ENCODE assay signal across 14 cellular contexts in the genomic region with DNA sequence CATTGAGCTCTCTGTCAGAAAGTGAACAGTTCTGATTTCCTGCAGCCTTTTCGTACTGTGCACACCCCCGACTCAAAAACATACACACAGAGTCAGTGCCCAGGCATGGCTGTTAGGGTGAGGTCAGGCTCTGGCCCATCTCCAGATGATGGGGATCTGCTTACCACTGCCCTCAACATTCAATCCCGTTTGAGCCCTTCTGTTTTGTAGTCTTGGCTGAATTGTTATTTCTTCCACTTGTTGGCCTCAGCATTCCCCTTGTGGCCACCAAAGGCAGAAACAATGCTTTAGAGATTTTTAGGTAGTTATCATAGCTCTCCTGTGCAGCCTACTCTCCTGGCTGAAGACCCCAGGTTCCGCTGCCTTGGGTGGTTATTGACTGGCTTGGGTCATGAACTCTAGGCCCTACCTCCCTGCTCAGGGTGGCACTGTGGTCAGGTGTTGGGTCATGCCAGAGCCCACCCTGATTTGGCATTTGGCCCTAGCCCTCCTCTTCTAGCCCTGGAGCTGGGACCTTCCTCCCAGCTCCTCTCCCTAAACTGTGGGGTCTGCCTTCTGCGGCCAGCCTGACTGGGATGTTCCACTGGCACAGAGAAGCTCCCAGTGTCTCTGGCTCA. TPM values are rescaled to one million over a fixed set of nuclear protein-coding genes. Genes with fewer than 3 reads are reported as not detected.
A peak's percentile ranks its signal among the peaks of the same experiment; 100 is the strongest.
DNase-seq lines count a peak whose midpoint lies in the region; ATAC-seq and TF ChIP-seq lines count a peak whose summit lies in the region.
"Had no signal": no experiment of that assay in that cellular context is flagged by ENCODE, and none has a peak within 500 bp of the region (broad histone marks: within the 10 kb centered on the region; RNA-seq: fewer than 3 reads in every experiment).

No MANE protein-coding gene starts in this region.

- H3K36me3 ChIP-seq in cardiac muscle cell, result no peaks in the 10 kb centered on the region
- H3K36me3 ChIP-seq in mammary epithelial cell (ENCODE audit: insufficient read depth, low read length), result no peaks in the 10 kb centered on the region
- no peaks in the 10 kb centered on the region for H3K36me3 ChIP-seq in hepatocyte (replicated peaks; ENCODE audit: insufficient read depth, low read depth)
- H3K36me3 ChIP-seq in upper lobe of right lung, result peaks cover 28% of the 10 kb centered on the region

- CTCF ChIA-PET in mammary epithelial cell (lab: Charles Lee; ENCODE audit: low non-redundant PET), result no interaction called here

- H3K9me3 ChIP-seq in cardiac muscle cell (ENCODE audit: low read depth) (no peaks in the 10 kb centered on the region), mammary epithelial cell (replicated peaks; ENCODE audit: insufficient read depth, low read length) (no peaks in the 10 kb centered on the region), hepatocyte (ENCODE audit: low read depth) (no peaks in the 10 kb centered on the region), upper lobe of right lung (no peaks in the 10 kb centered on the region)

- H3K27me3 ChIP-seq in cardiac muscle cell (no peaks in the 10 kb centered on the region), mammary epithelial cell (ENCODE audit: insufficient read depth, low read length) (no peaks in the 10 kb centered on the region), hepatocyte (no peaks in the 10 kb centered on the region), upper lobe of right lung (no peaks in the 10 kb centered on the region)

- H3K79me2 ChIP-seq in mammary epithelial cell (ENCODE audit: insufficient read depth, low read length) (no peaks in the 10 kb centered on the region), hepatocyte (no peaks in the 10 kb centered on the region)

- TF ChIP-seq CTCF in cardiac muscle cell (IDR thresholded peaks at IDR 0.05; ENCODE audit: low read depth, low read length) (peak; percentile 46), mammary epithelial cell (conservative IDR thresholded peaks at IDR 0.05 in 1 of 2, IDR thresholded peaks at IDR 0.05 in 1 of 2; ENCODE audit: extremely low read depth in 1 of 2, insufficient read depth in 1 of 2, low read depth in 1 of 2, low read length in 2 of 2) (peak; percentile 7 to 36), hepatocyte (IDR thresholded peaks at IDR 0.05; ENCODE audit: poor library complexity) (peak; percentile 7), upper lobe of right lung (IDR thresholded peaks at IDR 0.05) (no peak)

- H3K4me2 ChIP-seq in mammary epithelial cell (ENCODE audit: insufficient read depth, low read depth, low read length), result no peak overlapping the region
- no peak overlapping the region for H3K4me2 ChIP-seq in hepatocyte

- H3K27ac Mint-ChIP-seq in activated naive CD8-positive, alpha-beta T cell treated with anti-CD3 and anti-CD28 coated beads, Interleukin-2, amount 50 U/mL, for 24 hours, result no peak overlapping the region
- H3K27ac Mint-ChIP-seq: activated CD4-positive, alpha-beta T cell treated with anti-CD3 and anti-CD28 coated beads, Interleukin-2, amount 10 ng/mL, durations not matched to agents 7 days and 5 days had no signal

- H3K9me2 ChIP-seq in hepatocyte (replicated peaks; ENCODE audit: insufficient read depth), result no peaks in the 10 kb centered on the region

- no peaks in the 10 kb centered on the region for H3K36me3 Mint-ChIP-seq in activated naive CD8-positive, alpha-beta T cell treated with anti-CD3 and anti-CD28 coated beads, Interleukin-2, amount 50 U/mL, for 24 hours (ENCODE audit: low read depth)

- WGBS in mammary epithelial cell (ENCODE audit: low coverage, missing lambda C conversion rate), result 77% methylated on average over 5 of the region's 5 CpGs
- 78% methylated on average over 5 of the region's 5 CpGs for WGBS in hepatocyte (ENCODE audit: low lambda C conversion rate, missing lambda C conversion rate)

- H3K27ac ChIP-seq in cardiac muscle cell (no peak overlapping the region), mammary epithelial cell (ENCODE audit: insufficient read depth, low read depth, low read length) (no peak overlapping the region), hepatocyte (no peak overlapping the region), upper lobe of right lung (peak overlapping the region; percentile 47)

- H3K4me1 Mint-ChIP-seq in activated naive CD8-positive, alpha-beta T cell treated with anti-CD3 and anti-CD28 coated beads, Interleukin-2, amount 50 U/mL, for 24 hours, result peaks cover 7% of the 10 kb centered on the region

- H3K4me3 ChIP-seq in cardiac muscle cell (no peak overlapping the region), mammary epithelial cell (replicated peaks in 1 of 3; ENCODE audit: insufficient read depth in 1 of 3, low read depth in 2 of 3, low read length in 3 of 3) (no peak overlapping the region), hepatocyte (no peak overlapping the region), upper lobe of right lung (no peak overlapping the region)

- peaks cover 2% of the 10 kb centered on the region for H3K27me3 Mint-ChIP-seq in activated naive CD8-positive, alpha-beta T cell treated with anti-CD3 and anti-CD28 coated beads, Interleukin-2, amount 50 U/mL, for 24 hours

- ATAC-seq in Right ventricle myocardium superior (ENCODE audit: poor library complexity) (no peak), upper lobe of right lung (no peak), GM19452 (IDR thresholded peaks at IDR 0.05; ENCODE audit: unreplicated experiment) (no peak)
- no peak for ATAC-seq in activated naive CD8-positive, alpha-beta T cell treated with anti-CD3 and anti-CD28 coated beads, Interleukin-2, amount 50 U/mL, for 24 hours

- no peak overlapping the region for H3K4me3 Mint-ChIP-seq in activated naive CD8-positive, alpha-beta T cell treated with anti-CD3 and anti-CD28 coated beads, Interleukin-2, amount 50 U/mL, for 24 hours
- H3K4me3 Mint-ChIP-seq: activated CD4-positive, alpha-beta T cell treated with anti-CD3 and anti-CD28 coated beads, Interleukin-2, amount 10 ng/mL, durations not matched to agents 7 days and 5 days had no signal

- H3K9ac ChIP-seq in mammary epithelial cell (ENCODE audit: insufficient read depth, low read length), result no peak overlapping the region

- DNase-seq in cardiac muscle cell (ENCODE audit: low read depth in 1 of 2, low spot score in 1 of 2) (peak in 1 of 2 donors; percentile 53), Right ventricle myocardium superior (no peak), mammary epithelial cell (no peak), hepatocyte (ENCODE audit: low spot score) (no peak), upper lobe of right lung (no peak), NCI-H2107 treated with DMSO at 0.1 percent for 48 hours (lab: John Stamatoyannopoulos, UW; ENCODE audit: unreplicated experiment) (no peak)
- no peak for DNase-seq in activated naive CD8-positive, alpha-beta T cell treated with anti-CD3 and anti-CD28 coated beads, Interleukin-2, amount 50 U/mL, for 24 hours
- DNase-seq: activated CD4-positive, alpha-beta T cell treated with anti-CD3 and anti-CD28 coated beads, Interleukin-2, amount 10 ng/mL, durations not matched to agents 7 days and 5 days; activated naive CD4-positive, alpha-beta T cell treated with anti-CD3 and anti-CD28 coated beads, Interleukin-2, amount 50 U/mL, for 16 hours; effector memory CD4-positive, alpha-beta T cell; GF-D8; MM.1S; NCI-H526 had no signal

- no peaks in the 10 kb centered on the region for H3K9me3 Mint-ChIP-seq in activated naive CD8-positive, alpha-beta T cell treated with anti-CD3 and anti-CD28 coated beads, Interleukin-2, amount 50 U/mL, for 24 hours
- H3K9me3 Mint-ChIP-seq: activated CD4-positive, alpha-beta T cell treated with anti-CD3 and anti-CD28 coated beads, Interleukin-2, amount 10 ng/mL, durations not matched to agents 7 days and 5 days had no signal

- in situ Hi-C loops in mammary epithelial cell (cut with MboI; ENCODE audit: low sequenced_read_pairs in 2 of 2), result loop anchor here (5.0 to 25.0 kb wide), 2 partner anchors 91 to 191 kb away; no protein-coding TSS in a partner anchor

- H4K20me1 ChIP-seq in mammary epithelial cell (ENCODE audit: insufficient read depth, low read length), result no peaks in the 10 kb centered on the region
- no peaks in the 10 kb centered on the region for H4K20me1 ChIP-seq in hepatocyte (ENCODE audit: insufficient read depth, poor library complexity, severe bottlenecking)

- dilution Hi-C loops in mammary epithelial cell (cut with HindIII; ENCODE audit: low sequenced_read_pairs), result no loop called here

- peaks cover 10% of the 10 kb centered on the region for H3K4me1 ChIP-seq in cardiac muscle cell (ENCODE audit: low read depth)
- no peaks in the 10 kb centered on the region for H3K4me1 ChIP-seq in mammary epithelial cell (ENCODE audit: insufficient read depth, low read length)
- H3K4me1 ChIP-seq in hepatocyte (ENCODE audit: insufficient read depth), result peaks cover 11% of the 10 kb centered on the region
- peaks cover 23% of the 10 kb centered on the region for H3K4me1 ChIP-seq in upper lobe of right lung

- no TSS peak for BruUV-seq in mammary epithelial cell (replicated peaks; lab: Mats Ljungman, UMichigan)

- no peak overlapping the region for H2AFZ ChIP-seq in mammary epithelial cell (ENCODE audit: low read depth, low read length)
- H2AFZ ChIP-seq in hepatocyte, result no peak overlapping the region

- intact Hi-C loops in Right ventricle myocardium superior (cut with DNase I), result no loop called here
- intact Hi-C loops in mammary epithelial cell (cut with micrococcal nuclease), result loop anchor here (1.0 kb wide), 1 partner anchor 195 kb away; no protein-coding TSS in a partner anchor
- intact Hi-C loops in upper lobe of right lung (cut with DNase I), result no loop called here

RNA-seq across cellular contexts. Expression of a gene that starts 7.8 kb away (rescaled TPM):
- total RNA-seq in cardiac muscle cell, result 2.1 and 6.8 TPM in 2 replicates
- polyA plus RNA-seq in cardiac muscle cell, result 10.7 and 13.8 TPM in 2 replicates
- total RNA-seq in Right ventricle myocardium superior, result 4.0 TPM
- not detected for total RNA-seq in mammary epithelial cell
- polyA plus RNA-seq in mammary epithelial cell, result not detected
- polyA minus RNA-seq in mammary epithelial cell, result not detected
- 0.92 and 1.1 TPM in 2 replicates for total RNA-seq in hepatocyte
- 0.83 and 1.8 TPM in 2 replicates for polyA plus RNA-seq in hepatocyte
- total RNA-seq in upper lobe of right lung, result 1.7 TPM

RNA-seq across cellular contexts. Expression of a gene that starts 12.8 kb away (rescaled TPM):
- total RNA-seq in cardiac muscle cell, result 2.7 and 4.4 TPM in 2 replicates
- 0.94 and 1.1 TPM in 2 replicates for polyA plus RNA-seq in cardiac muscle cell
- 645 TPM for total RNA-seq in Right ventricle myocardium superior
- 1 to 10 TPM; 1.3 to 5.3 TPM for total RNA-seq in mammary epithelial cell
- polyA plus RNA-seq in mammary epithelial cell, result 2.6 TPM
- 23.9 TPM for polyA minus RNA-seq in mammary epithelial cell
- total RNA-seq in hepatocyte, result 6.9 and 8.4 TPM in 2 replicates
- polyA plus RNA-seq in hepatocyte, result 5.3 and 7.1 TPM in 2 replicates
- total RNA-seq in upper lobe of right lung, result 151 TPM

RNA-seq across cellular contexts. Expression of a gene that starts 47.6 kb away (rescaled TPM):
- total RNA-seq in cardiac muscle cell (33.2 and 39.0 TPM in 2 replicates), Right ventricle myocardium superior (26.9 TPM), mammary epithelial cell (10 to 100 TPM; 28.5 to 34.7 TPM), hepatocyte (39.3 and 42.6 TPM in 2 replicates), upper lobe of right lung (51.2 TPM)
- polyA plus RNA-seq in cardiac muscle cell (33.0 and 47.1 TPM in 2 replicates), mammary epithelial cell (39.8 TPM), hepatocyte (32.9 and 38.6 TPM in 2 replicates)
- polyA minus RNA-seq in mammary epithelial cell, result 65.6 TPM

Comparison
In these comparisons a context has a peak if more than half of its experiments do, and no peak if none do; other contexts are left out.
1. RNA of a gene that starts 12.8 kb away (total RNA-seq): 645 TPM in Right ventricle myocardium superior (single experiment) and 151 TPM in upper lobe of right lung (single experiment); 6.9 to 8.4 TPM in hepatocyte, 1.3 to 5.3 TPM in mammary epithelial cell and 2.7 to 4.4 TPM in cardiac muscle cell; every median in the first group is over 10 times any median in the second.